ENCODE assay signal across 17 cellular contexts in genomic region chr15:60781211-60781713, GRCh38.
DNase-seq lines count a peak whose midpoint lies in the region; ATAC-seq and TF ChIP-seq lines count a peak whose summit lies in the region.
"Had no signal": no experiment of that assay in that cellular context is flagged by ENCODE, and none has a peak within 500 bp of the region (broad histone marks: within the 10 kb centered on the region; RNA-seq: fewer than 3 reads in every experiment).

No MANE protein-coding gene starts in this region.

- no peaks in the 10 kb centered on the region for H3K36me3 ChIP-seq in tibial artery
- H3K36me3 ChIP-seq: WERI-Rb-1 had no signal

- H3K9me3 ChIP-seq in tibial artery, result no peaks in the 10 kb centered on the region

- no peak for DNase-seq in activated naive CD4-positive, alpha-beta T cell treated with anti-CD3 and anti-CD28 coated beads, Interleukin-2, amount 50 U/mL, for 72 hours (ENCODE audit: low spot score in 2 of 2)
- no peak for DNase-seq in activated naive CD4-positive, alpha-beta T cell treated with Interleukin-2 at 50 U/mL for 16 hours
- DNase-seq in head of caudate nucleus (peak in 27 of 42 donors; percentile 9 to 70 (median 40)), midbrain (lab: John Stamatoyannopoulos, UW) (peak; percentile 70), tibial artery (peak in 1 of 2 donors; percentile 28), NCI-H2081 treated with DMSO at 0.1 percent for 48 hours (lab: John Stamatoyannopoulos, UW) (no peak), NCI-H2029 (lab: John Stamatoyannopoulos, UW) (no peak), ACHN (no peak)
- DNase-seq: activated CD8-positive, alpha-beta T cell treated with anti-CD3 and anti-CD28 coated beads, Interleukin-2, amount 10 ng/mL, durations not matched to agents 7 days and 5 days; dermis blood vessel endothelial cell; DMS 273 treated with DMSO at 0.1 percent for 48 hours; NCI-H1417; NCI-H2171 treated with DMSO at 0.1 percent for 48 hours; NCI-H526 treated with DMSO at 0.1 percent for 48 hours; SHP77 treated with DMSO at 0.1 percent for 48 hours; WERI-Rb-1 had no signal

- H3K27ac ChIP-seq in tibial artery, result peak overlapping the region; percentile 8 to 13
- H3K27ac ChIP-seq: WERI-Rb-1 had no signal

- no peaks in the 10 kb centered on the region for H3K27me3 ChIP-seq in tibial artery

- ATAC-seq in activated naive CD4-positive, alpha-beta T cell treated with anti-CD3 and anti-CD28 coated beads, Interleukin-2, amount 50 U/mL, for 72 hours, result peak; percentile 83 to 88
- ATAC-seq: activated CD8-positive, alpha-beta T cell treated with anti-CD3 and anti-CD28 coated beads, Interleukin-2, amount 10 ng/mL, durations not matched to agents 7 days and 5 days; HCT116 had no signal

- peak overlapping the region in 1 of 2 donors; percentile 3 for H3K4me3 ChIP-seq in tibial artery

- intact Hi-C loops in head of caudate nucleus (cut with DNase I), result no loop called here
- intact Hi-C loops in tibial artery (cut with DNase I; ENCODE audit: low total_unique reads), result no loop called here

- no peaks in the 10 kb centered on the region for H3K9me3 Mint-ChIP-seq in activated naive CD4-positive, alpha-beta T cell treated with anti-CD3 and anti-CD28 coated beads, Interleukin-2, amount 50 U/mL, for 72 hours

- in situ Hi-C loops in ACHN (cut with HindIII; ENCODE audit: low pct_ligation_motif_present, low pct_unique_long_range_greater_than_20kb, low sequenced_read_pairs), result no loop called here

- peaks cover 0 to 37% of the 10 kb centered on the region in 2 donors for H3K36me3 Mint-ChIP-seq in activated naive CD4-positive, alpha-beta T cell treated with anti-CD3 and anti-CD28 coated beads, Interleukin-2, amount 50 U/mL, for 72 hours

- no peak for TF ChIP-seq CTCF in tibial artery (IDR thresholded peaks at IDR 0.05)

- no peak overlapping the region for H3K27ac Mint-ChIP-seq in activated naive CD4-positive, alpha-beta T cell treated with anti-CD3 and anti-CD28 coated beads, Interleukin-2, amount 50 U/mL, for 72 hours
- H3K27ac Mint-ChIP-seq: activated CD8-positive, alpha-beta T cell treated with anti-CD3 and anti-CD28 coated beads, Interleukin-2, amount 10 ng/mL, durations not matched to agents 7 days and 5 days had no signal

- H3K4me1 ChIP-seq in tibial artery, result peaks cover 0 to 20% (median 12%) of the 10 kb centered on the region in 4 donors

Comparison
In these comparisons a context has a peak if more than half of its experiments do, and no peak if none do; other contexts are left out.
1. DNase-seq: peak in head of caudate nucleus (27 of 42) and midbrain (single experiment); none in activated naive CD4-positive, alpha-beta T cell treated with anti-CD3 and anti-CD28 coated beads, Interleukin-2, amount 50 U/mL, for 72 hours (0 of 2), activated naive CD4-positive, alpha-beta T cell treated with Interleukin-2 at 50 U/mL for 16 hours (single experiment), NCI-H2081 treated with DMSO at 0.1 percent for 48 hours (single experiment), NCI-H2029 (single experiment) and ACHN (single experiment).